Comparison of ENCODE assay signal across 1 cellular context in genomic region chr1:14952626-14953314, GRCh38.
TF ChIP-seq lines count a peak whose summit lies in the region.

No MANE protein-coding gene starts in this region.

TF ChIP-seq in HepG2, 621 proteins besides CTCF, POLR2A, EP300 and RAD21 (continued from another document and continues in another):
- peak; percentile 89; the same call in 1 of the 2 replicates for TF ChIP-seq SOX5 (CRISPR knock-in tag; IDR thresholded peaks at IDR 0.05; ENCODE audit: borderline replicate concordance)
- TF ChIP-seq ATAD3A (CRISPR knock-in tag; IDR thresholded peaks at IDR 0.05), result no peak
- 0 out of 2 replicates have a peak, but pooled peaks have one; percentile 42 for TF ChIP-seq SALL2 (CRISPR knock-in tag; IDR thresholded peaks at IDR 0.05)
- TF ChIP-seq PREB (CRISPR knock-in tag; IDR thresholded peaks at IDR 0.05), result no peak
- no peak for TF ChIP-seq ZNF678 (CRISPR knock-in tag; IDR thresholded peaks at IDR 0.05)
- peak; percentile 82; the same call in 1 of the 2 replicates for TF ChIP-seq DPF2 (CRISPR knock-in tag; IDR thresholded peaks at IDR 0.05; ENCODE audit: borderline replicate concordance, low read depth)
- TF ChIP-seq EHMT2 (IDR thresholded peaks at IDR 0.05; ENCODE audit: borderline replicate concordance, low read depth, low read length), result peak; percentile 76; the same call in 1 of the 2 replicates
- TF ChIP-seq SOX13 (IDR thresholded peaks at IDR 0.05), result peak; percentile 78
- peak in 1 of 2 experiments; percentile 88; a peak in 2 of 4 replicates for TF ChIP-seq SOX13 (CRISPR knock-in tag; conservative IDR thresholded peaks at IDR 0.05 in 1 of 2, IDR thresholded peaks at IDR 0.05 in 1 of 2)
- peak; percentile 90 for TF ChIP-seq BRD4 (CRISPR knock-in tag; IDR thresholded peaks at IDR 0.05)
- no peak for TF ChIP-seq SP1 (IDR thresholded peaks at IDR 0.05)
- TF ChIP-seq SP1 (CRISPR knock-in tag; IDR thresholded peaks at IDR 0.05), result peak; percentile 21; the same call in 1 of the 2 replicates
- no peak for TF ChIP-seq LCORL (IDR thresholded peaks at IDR 0.05)
- TF ChIP-seq LCORL (CRISPR knock-in tag; IDR thresholded peaks at IDR 0.05), result peak; percentile 78; the same call in 1 of the 2 replicates
- no peak for TF ChIP-seq RAD51 (IDR thresholded peaks at IDR 0.05; ENCODE audit: borderline replicate concordance)
- TF ChIP-seq CSRNP1 (CRISPR knock-in tag; IDR thresholded peaks at IDR 0.05), result no peak
- TF ChIP-seq ZNF382 (CRISPR knock-in tag; IDR thresholded peaks at IDR 0.05; ENCODE audit: borderline replicate concordance), result no peak
- no peak for TF ChIP-seq TBX3 (IDR thresholded peaks at IDR 0.05; ENCODE audit: borderline replicate concordance)
- peak; percentile 81; the same call in 1 of the 2 replicates for TF ChIP-seq SPEN (CRISPR knock-in tag; IDR thresholded peaks at IDR 0.05; ENCODE audit: low read depth)
- TF ChIP-seq FOSL2 (CRISPR knock-in tag; IDR thresholded peaks at IDR 0.05), result peak; percentile 79
- no peak; the same call in 1 of the 2 replicates for TF ChIP-seq ZNF552 (CRISPR knock-in tag; IDR thresholded peaks at IDR 0.05; ENCODE audit: borderline replicate concordance)
- 0 out of 2 replicates have a peak, but pooled peaks have one; percentile 13 for TF ChIP-seq SIN3A (IDR thresholded peaks at IDR 0.05; ENCODE audit: borderline replicate concordance, low read depth, low read length)
- TF ChIP-seq ZNF547 (CRISPR knock-in tag; IDR thresholded peaks at IDR 0.05), result peak; percentile 66; the same call in 1 of the 2 replicates
- no peak for TF ChIP-seq ZNF773 (CRISPR knock-in tag; IDR thresholded peaks at IDR 0.05; ENCODE audit: borderline replicate concordance)
- TF ChIP-seq ZNF782 (CRISPR knock-in tag; IDR thresholded peaks at IDR 0.05; ENCODE audit: borderline replicate concordance), result peak; percentile 63
- TF ChIP-seq DMTF1 (CRISPR knock-in tag; IDR thresholded peaks at IDR 0.05), result no peak
- 0 out of 2 replicates have a peak, but pooled peaks have one; percentile 40 for TF ChIP-seq ZBTB49 (CRISPR knock-in tag; IDR thresholded peaks at IDR 0.05; ENCODE audit: borderline replicate concordance)
- TF ChIP-seq AFF4 (CRISPR knock-in tag; IDR thresholded peaks at IDR 0.05), result no peak
- TF ChIP-seq ATF1 (CRISPR knock-in tag; IDR thresholded peaks at IDR 0.05), result 0 out of 2 replicates have a peak, but pooled peaks have one; percentile 32
- peak; percentile 85 for TF ChIP-seq MXD1 (CRISPR knock-in tag; IDR thresholded peaks at IDR 0.05)
- TF ChIP-seq REPIN1 (CRISPR knock-in tag; IDR thresholded peaks at IDR 0.05; ENCODE audit: borderline replicate concordance, low read depth), result peak; percentile 85
- no peak; the same call in 1 of the 2 replicates for TF ChIP-seq RELA (CRISPR knock-in tag; IDR thresholded peaks at IDR 0.05)
- TF ChIP-seq ZNF251 (CRISPR knock-in tag; IDR thresholded peaks at IDR 0.05), result 0 out of 2 replicates have a peak, but pooled peaks have one; percentile 55
- no peak for TF ChIP-seq ZNF558 (CRISPR knock-in tag; IDR thresholded peaks at IDR 0.05; ENCODE audit: borderline replicate concordance)
- TF ChIP-seq BRCA1 (CRISPR knock-in tag; IDR thresholded peaks at IDR 0.05), result peak; percentile 92; the same call in 1 of the 2 replicates
- TF ChIP-seq DR1 (CRISPR knock-in tag; IDR thresholded peaks at IDR 0.05), result peak; percentile 60
- 0 out of 2 replicates have a peak, but pooled peaks have one; percentile 74 for TF ChIP-seq ZNF570 (CRISPR knock-in tag; IDR thresholded peaks at IDR 0.05; ENCODE audit: borderline replicate concordance)
- peak; percentile 99; the same call in 1 of the 2 replicates for TF ChIP-seq MTA1 (CRISPR knock-in tag; IDR thresholded peaks at IDR 0.05; ENCODE audit: borderline replicate concordance)
- TF ChIP-seq ZNF275 (CRISPR knock-in tag; IDR thresholded peaks at IDR 0.05; ENCODE audit: borderline replicate concordance), result peak; percentile 81; the same call in 1 of the 2 replicates
- peak; percentile 85 for TF ChIP-seq ZNF331 (CRISPR knock-in tag; IDR thresholded peaks at IDR 0.05)
- TF ChIP-seq HNRNPL (IDR thresholded peaks at IDR 0.05; ENCODE audit: low read depth, low read length), result peak; percentile 99
- TF ChIP-seq ZSCAN29 (CRISPR knock-in tag; conservative IDR thresholded peaks at IDR 0.05), result 0 out of 2 replicates have a peak, but pooled peaks have one; percentile 28
- peak; percentile 94; the same call in 1 of the 2 replicates for TF ChIP-seq ZNF740 (CRISPR knock-in tag; IDR thresholded peaks at IDR 0.05)
- TF ChIP-seq ZFP36 (IDR thresholded peaks at IDR 0.05; ENCODE audit: borderline replicate concordance, low read depth, low read length, partially characterized antibody), result no peak
- no peak for TF ChIP-seq MTA3 (CRISPR knock-in tag; IDR thresholded peaks at IDR 0.05)
- TF ChIP-seq POLR2G (IDR thresholded peaks at IDR 0.05; ENCODE audit: low read depth, low read length), result peak; percentile 61; the same call in 1 of the 2 replicates
- TF ChIP-seq HNF1A (IDR thresholded peaks at IDR 0.05; ENCODE audit: low read depth), result peak; percentile 78
- peak; percentile 95 for TF ChIP-seq HNF1A (CRISPR knock-in tag; IDR thresholded peaks at IDR 0.05; ENCODE audit: borderline replicate concordance)
- no peak for TF ChIP-seq ZNF562 (CRISPR knock-in tag; IDR thresholded peaks at IDR 0.05; ENCODE audit: borderline replicate concordance)
